Comparison of ENCODE assay signal across 16 cellular contexts in genomic region chr1:228867951-228868730, GRCh38.
DNase-seq lines count a peak whose midpoint lies in the region; ATAC-seq and TF ChIP-seq lines count a peak whose summit lies in the region.
"Had no signal": no experiment of that assay in that cellular context is flagged by ENCODE, and none has a peak within 500 bp of the region (broad histone marks: within the 10 kb centered on the region; RNA-seq: fewer than 3 reads in every experiment).

No MANE protein-coding gene starts in this region.

- no peak overlapping the region for H3K4me3 Mint-ChIP-seq in Caco-2 (ENCODE audit: unreplicated experiment)
- H3K4me3 Mint-ChIP-seq: activated CD8-positive, alpha-beta T cell treated with anti-CD3 and anti-CD28 coated beads, Interleukin-2, amount 10 ng/mL, durations not matched to agents 7 days and 5 days; B cell; stimulated activated effector memory CD8-positive, alpha-beta T cell treated with anti-CD3 and anti-CD28 coated beads, Interleukin-12 subunit alpha, Interleukin-12 subunit beta, amount 100 ng/mL, for 72 hours had no signal

- peaks cover 50% of the 10 kb centered on the region for H3K4me1 ChIP-seq in Caco-2
- H3K4me1 ChIP-seq: esophagus squamous epithelium had no signal

- peak overlapping the region; percentile 41 for H3K27ac Mint-ChIP-seq in Caco-2 (ENCODE audit: unreplicated experiment)
- H3K27ac Mint-ChIP-seq: activated CD8-positive, alpha-beta T cell treated with anti-CD3 and anti-CD28 coated beads, Interleukin-2, amount 10 ng/mL, durations not matched to agents 7 days and 5 days; activated naive CD4-positive, alpha-beta T cell treated with anti-CD3 and anti-CD28 coated beads, Interleukin-2, amount 50 U/mL, for 72 hours; B cell; stimulated activated effector memory CD8-positive, alpha-beta T cell treated with anti-CD3 and anti-CD28 coated beads, Interleukin-12 subunit alpha, Interleukin-12 subunit beta, amount 100 ng/mL, for 72 hours had no signal

- ATAC-seq in HG03039 (IDR thresholded peaks at IDR 0.05; ENCODE audit: unreplicated experiment): no peak
- ATAC-seq: activated CD8-positive, alpha-beta T cell treated with anti-CD3 and anti-CD28 coated beads, Interleukin-2, amount 10 ng/mL, durations not matched to agents 7 days and 5 days; activated naive CD4-positive, alpha-beta T cell treated with anti-CD3 and anti-CD28 coated beads, Interleukin-2, amount 50 U/mL, for 72 hours; stimulated activated effector memory CD8-positive, alpha-beta T cell treated with anti-CD3 and anti-CD28 coated beads, Interleukin-12 subunit alpha, Interleukin-12 subunit beta, amount 100 ng/mL, for 72 hours had no signal

- no peaks in the 10 kb centered on the region for H3K27me3 Mint-ChIP-seq in Caco-2 (ENCODE audit: insufficient read depth, unreplicated experiment)

- H3K36me3 Mint-ChIP-seq in Caco-2 (ENCODE audit: insufficient read depth, unreplicated experiment): no peaks in the 10 kb centered on the region
- H3K36me3 Mint-ChIP-seq: activated naive CD4-positive, alpha-beta T cell treated with anti-CD3 and anti-CD28 coated beads, Interleukin-2, amount 50 U/mL, for 72 hours; stimulated activated effector memory CD8-positive, alpha-beta T cell treated with anti-CD3 and anti-CD28 coated beads, Interleukin-12 subunit alpha, Interleukin-12 subunit beta, amount 100 ng/mL, for 72 hours had no signal

- no peak for TF ChIP-seq CTCF in Caco-2 (IDR thresholded peaks at IDR 0.05; ENCODE audit: insufficient read depth in 1 of 2, low read depth in 1 of 2, low read length in 1 of 2, severe bottlenecking in 1 of 2, unreplicated experiment in 1 of 2)

- no peaks in the 10 kb centered on the region for H3K9me3 Mint-ChIP-seq in Caco-2 (ENCODE audit: unreplicated experiment)
- H3K9me3 Mint-ChIP-seq: activated naive CD4-positive, alpha-beta T cell treated with anti-CD3 and anti-CD28 coated beads, Interleukin-2, amount 50 U/mL, for 72 hours; stimulated activated effector memory CD8-positive, alpha-beta T cell treated with anti-CD3 and anti-CD28 coated beads, Interleukin-12 subunit alpha, Interleukin-12 subunit beta, amount 100 ng/mL, for 72 hours had no signal

- H3K4me1 Mint-ChIP-seq in Caco-2 (ENCODE audit: low read depth, unreplicated experiment): peaks cover 39% of the 10 kb centered on the region

- intact Hi-C loops in Caco-2 (cut with micrococcal nuclease; ENCODE audit: unreplicated experiment): loop anchor here (10.0 kb wide), 2 partner anchors 227 to 357 kb away; no protein-coding TSS in a partner anchor

- H3K9me3 ChIP-seq in Caco-2: no peaks in the 10 kb centered on the region
- H3K9me3 ChIP-seq: esophagus squamous epithelium had no signal

- H3K4me3 ChIP-seq in Caco-2 (ENCODE audit: low read depth, low read length): no peak overlapping the region
- H3K4me3 ChIP-seq: esophagus squamous epithelium, PC-9 had no signal

- POLR2A ChIA-PET in Caco-2 (lab: Charles Lee): interaction anchor here (0.8 kb wide), 1 partner anchor 132 kb away, joined by 7 read pairs; no protein-coding TSS in a partner anchor

- no peaks in the 10 kb centered on the region for H3K36me3 ChIP-seq in Caco-2 (ENCODE audit: control insufficient read depth, insufficient read depth, low read length)
- H3K36me3 ChIP-seq: esophagus squamous epithelium had no signal

- no peaks in the 10 kb centered on the region for H3K27me3 ChIP-seq in Caco-2 (replicated peaks; ENCODE audit: control insufficient read depth, insufficient read depth, low read length)
- H3K27me3 ChIP-seq: esophagus squamous epithelium had no signal

- CTCF ChIA-PET in Caco-2 (lab: Charles Lee): interaction anchor here (0.5 kb wide), 1 partner anchor 132 kb away, joined by 3 read pairs; no protein-coding TSS in a partner anchor

- DNase-seq in Caco-2: no peak
- peak; percentile 83 for DNase-seq in NCI-H1436 (lab: John Stamatoyannopoulos, UW)
- DNase-seq in NCI-H69 (lab: John Stamatoyannopoulos, UW): peak; percentile 95
- peak; percentile 53 for DNase-seq in islet precursor cell
- no peak for DNase-seq in NOMO-1 (lab: John Stamatoyannopoulos, UW; ENCODE audit: unreplicated experiment in 2 of 2)
- DNase-seq in stimulated activated CD8-positive, alpha-beta memory T cell treated with anti-CD3 and anti-CD28 coated beads, Interleukin-4, amount 100 ng/mL, for 48 hours: no peak
- DNase-seq in kidney tubule cell (ENCODE audit: low spot score): no peak
- DNase-seq: activated CD8-positive, alpha-beta T cell treated with anti-CD3 and anti-CD28 coated beads, Interleukin-2, amount 10 ng/mL, durations not matched to agents 7 days and 5 days; esophagus squamous epithelium; mesenchymal stem cell; PC-9; stimulated activated CD4-positive, alpha-beta T cell treated with anti-CD3 and anti-CD28 coated beads, Interleukin-1b, Interleukin-23, amount 100 ng/mL, for 48 hours had no signal

- BruUV-seq in Caco-2 (replicated peaks; lab: Mats Ljungman, UMichigan): no TSS peak

Comparison
In these comparisons a context has a peak if more than half of its experiments do, and no peak if none do; other contexts are left out.
1. DNase-seq: peak in NCI-H1436 (single experiment), NCI-H69 (single experiment) and islet precursor cell (single experiment); none in Caco-2 (0 of 2), NOMO-1 (0 of 2), stimulated activated CD8-positive, alpha-beta memory T cell treated with anti-CD3 and anti-CD28 coated beads, Interleukin-4, amount 100 ng/mL, for 48 hours (single experiment) and kidney tubule cell (single experiment).